Comparison of ENCODE assay signal across 9 cellular contexts in the genomic region with DNA sequence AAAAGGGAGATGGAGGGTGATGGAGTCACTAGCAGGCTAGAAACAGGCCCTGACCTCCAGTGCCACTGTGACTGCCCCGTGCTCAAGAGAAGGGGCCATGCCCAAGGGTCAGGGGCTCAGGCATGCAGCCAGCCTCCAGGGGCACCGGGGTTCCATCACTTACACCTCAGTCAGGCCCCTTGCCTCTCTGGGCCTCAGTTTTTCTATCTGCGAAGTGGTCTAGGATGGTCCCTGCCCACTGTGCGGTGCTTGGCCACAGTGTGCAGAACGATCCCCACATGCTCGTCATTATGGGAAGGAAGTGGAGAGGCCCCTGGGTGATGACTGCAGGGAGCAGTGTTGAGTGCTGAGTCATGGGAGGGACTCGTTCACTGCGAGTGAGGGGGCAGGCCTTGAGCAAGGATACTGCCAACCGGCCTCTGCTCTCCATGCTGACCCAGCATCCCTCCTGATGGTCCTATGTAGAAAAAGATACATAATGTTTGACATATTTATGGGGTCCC. TPM values are rescaled to one million over a fixed set of nuclear protein-coding genes. Genes with fewer than 3 reads are reported as not detected.
DNase-seq lines count a peak whose midpoint lies in the region; ATAC-seq and TF ChIP-seq lines count a peak whose summit lies in the region.
"Had no signal": no experiment of that assay in that cellular context is flagged by ENCODE, and none has a peak within 500 bp of the region (broad histone marks: within the 10 kb centered on the region; RNA-seq: fewer than 3 reads in every experiment).

No MANE protein-coding gene starts in this region.

- H3K4me3 ChIP-seq in A673 (ENCODE audit: low read depth, low read length, poor library complexity, severe bottlenecking) (no peak overlapping the region), heart right ventricle (no peak overlapping the region)
- H3K4me3 ChIP-seq: tibial nerve had no signal

- CTCF ChIA-PET in A673 (lab: Charles Lee), result no interaction called here

- no peaks in the 10 kb centered on the region for H3K27me3 Mint-ChIP-seq in activated T-helper 17 cell treated with anti-CD3 and anti-CD28 coated beads, Interleukin-2, amount 50 U/mL, for 72 hours

- intact Hi-C loops in A673 (cut with micrococcal nuclease; ENCODE audit: unreplicated experiment), result no loop called here
- intact Hi-C loops in heart right ventricle (cut with DNase I), result no loop called here

- H3K9me3 ChIP-seq in A673 (ENCODE audit: low read depth, low read length, poor library complexity, severe bottlenecking) (no peaks in the 10 kb centered on the region), heart right ventricle (no peaks in the 10 kb centered on the region)
- H3K9me3 ChIP-seq: tibial nerve had no signal

- BruUV-seq in A673 (replicated peaks; lab: Mats Ljungman, UMichigan), result no TSS peak

- peak; percentile 80 for ATAC-seq in activated T-helper 17 cell treated with anti-CD3 and anti-CD28 coated beads, Interleukin-2, amount 50 U/mL, for 72 hours (replicated peaks)
- ATAC-seq in heart right ventricle (peak in 7 of 8 donors; percentile 45 to 72 (median 52)), GM19023 (IDR thresholded peaks at IDR 0.05; ENCODE audit: unreplicated experiment) (no peak)

- peaks cover 22% of the 10 kb centered on the region for H3K4me1 Mint-ChIP-seq in activated T-helper 17 cell treated with anti-CD3 and anti-CD28 coated beads, Interleukin-2, amount 50 U/mL, for 72 hours

- H3K4me3 Mint-ChIP-seq in activated T-helper 17 cell treated with anti-CD3 and anti-CD28 coated beads, Interleukin-2, amount 50 U/mL, for 72 hours, result peak overlapping the region; percentile 52

- H3K36me3 ChIP-seq in A673 (ENCODE audit: insufficient read depth, low read length, poor library complexity, severe bottlenecking) (no peaks in the 10 kb centered on the region), heart right ventricle (peaks cover 0 to 99% (median 64%) of the 10 kb centered on the region in 9 donors)

- peak overlapping the region; percentile 91 for H3K27ac Mint-ChIP-seq in activated T-helper 17 cell treated with anti-CD3 and anti-CD28 coated beads, Interleukin-2, amount 50 U/mL, for 72 hours

- H3K9me3 Mint-ChIP-seq in activated T-helper 17 cell treated with anti-CD3 and anti-CD28 coated beads, Interleukin-2, amount 50 U/mL, for 72 hours, result no peaks in the 10 kb centered on the region

- DNase-seq in A673 (ENCODE audit: low spot score) (peak; percentile 67), HS-5 (ENCODE audit: low read depth) (peak; percentile 93), heart right ventricle (peak in 1 of 2 donors; percentile 42), HT-29 (ENCODE audit: low spot score) (no peak), epidermal melanocyte (ENCODE audit: insufficient read length, low spot score) (no peak)
- peak; percentile 39 for DNase-seq in stimulated activated CD4-positive, alpha-beta T cell treated with anti-CD3 and anti-CD28 coated beads, Interleukin-4, amount 100 ng/mL, for 24 hours

- peaks cover 50% of the 10 kb centered on the region for H3K36me3 Mint-ChIP-seq in activated T-helper 17 cell treated with anti-CD3 and anti-CD28 coated beads, Interleukin-2, amount 50 U/mL, for 72 hours (ENCODE audit: low read depth)

- TF ChIP-seq CTCF in A673 (conservative IDR thresholded peaks at IDR 0.05; ENCODE audit: low read depth, low read length) (no peak), heart right ventricle (IDR thresholded peaks at IDR 0.05) (no peak)

- 55 to 60% methylated on average over 9 of the region's 9 CpGs for WGBS in heart right ventricle, 2 donors

- H3K27me3 ChIP-seq in A673 (replicated peaks; ENCODE audit: insufficient read depth, low read depth, low read length, poor library complexity), result no peaks in the 10 kb centered on the region
- no peaks in the 10 kb centered on the region for H3K27me3 ChIP-seq in heart right ventricle
- H3K27me3 ChIP-seq: tibial nerve had no signal

- peaks cover 8% of the 10 kb centered on the region for H3K4me1 ChIP-seq in A673 (ENCODE audit: insufficient read depth, low read length, poor library complexity, severe bottlenecking)
- peaks cover 0 to 73% (median 0%) of the 10 kb centered on the region in 9 donors for H3K4me1 ChIP-seq in heart right ventricle

- H3K27ac ChIP-seq in A673 (ENCODE audit: low read depth, low read length, poor library complexity, severe bottlenecking) (peak overlapping the region; percentile 60), heart right ventricle (peak overlapping the region in 4 of 10 donors; percentile 9 to 87 (median 41))

- POLR2A ChIA-PET in A673 (lab: Charles Lee; ENCODE audit: low non-redundant PET), result no interaction called here

RNA-seq across cellular contexts. Expression of gene TMED1, which starts 23.1 kb away (rescaled TPM):
- total RNA-seq in A673 (2021), result 23.1 and 27.3 TPM in 2 replicates
- 10 to 100 TPM; 17.6 to 20.2 TPM for total RNA-seq in activated T-helper 17 cell treated with anti-CD3 and anti-CD28 coated beads, Interleukin-2, amount 50 U/mL, for 72 hours
- total RNA-seq in heart right ventricle, result 10 to 100 TPM; 25.9 to 38.6 (median 32.9) TPM
- 10 to 100 TPM; 40.4 to 88.6 TPM for polyA plus RNA-seq in heart right ventricle
- total RNA-seq in HT-29 (2014; rRNA removed; shearing (Covaris generic)), result 30.7 and 34.0 TPM in 2 replicates

RNA-seq across cellular contexts. Expression of gene C19orf38, which starts 35.3 kb away (rescaled TPM):
- total RNA-seq in A673 (2021), result not detected in 2 replicates
- total RNA-seq in activated T-helper 17 cell treated with anti-CD3 and anti-CD28 coated beads, Interleukin-2, amount 50 U/mL, for 72 hours, result 1 to 10 TPM in 1 of 2 donors, under 1 TPM in 1; 0.48 to 1.7 TPM
- total RNA-seq in heart right ventricle, result 1 to 10 TPM in 3 of 10 donors, under 1 TPM in 6, not detected in 1; 0.27 to 4.0 (median 0.61) TPM
- 1 to 10 TPM in 1 of 2 donors, under 1 TPM in 1; 0.66 to 1.3 TPM for polyA plus RNA-seq in heart right ventricle
- total RNA-seq in HT-29 (2014; rRNA removed; shearing (Covaris generic)), result 0.13 TPM in 1 of 2 replicates, not detected in the other

RNA-seq across cellular contexts. Expression of gene CARM1, which starts 58.4 kb away (rescaled TPM):
- 78.7 and 81.5 TPM in 2 replicates for total RNA-seq in A673 (2021)
- 10 to 100 TPM; 32.7 to 62.1 TPM for total RNA-seq in activated T-helper 17 cell treated with anti-CD3 and anti-CD28 coated beads, Interleukin-2, amount 50 U/mL, for 72 hours
- total RNA-seq in heart right ventricle, result 10 to 100 TPM; 25.8 to 45.4 (median 28.8) TPM
- polyA plus RNA-seq in heart right ventricle, result 10 to 100 TPM; 26.2 to 27.4 TPM
- 40.7 and 46.0 TPM in 2 replicates for total RNA-seq in HT-29 (2014; rRNA removed; shearing (Covaris generic))

Comparison
In these comparisons a context has a peak if more than half of its experiments do, and no peak if none do; other contexts are left out.
1. DNase-seq: peak in A673 (single experiment), HS-5 (single experiment) and stimulated activated CD4-positive, alpha-beta T cell treated with anti-CD3 and anti-CD28 coated beads, Interleukin-4, amount 100 ng/mL, for 24 hours (single experiment); none in HT-29 (single experiment) and epidermal melanocyte (single experiment).